21 cellular contexts compared by ENCODE assay signal in the genomic region with DNA sequence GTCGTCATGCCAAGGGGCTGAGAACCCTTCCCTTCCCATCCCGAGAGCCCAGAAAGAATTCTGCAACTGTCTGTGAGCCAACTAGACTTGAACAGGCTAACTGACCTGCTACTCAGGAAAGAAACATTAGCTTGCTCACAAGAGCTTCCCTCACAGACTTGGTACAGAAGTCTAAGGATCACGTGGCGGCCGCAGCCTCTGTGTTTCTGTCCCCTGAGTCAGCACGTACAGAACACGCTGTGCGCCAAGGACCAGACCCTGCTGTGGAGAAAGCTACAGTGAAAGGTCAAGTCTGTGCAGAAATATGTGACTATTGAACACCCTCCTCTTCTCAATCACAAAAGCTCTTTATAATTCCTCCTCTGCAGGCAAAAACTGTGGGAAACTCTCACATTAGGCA.
DNase-seq lines count a peak whose midpoint lies in the region; ATAC-seq, FAIRE-seq and TF ChIP-seq lines count a peak whose summit lies in the region.
"Had no signal": no experiment of that assay in that cellular context is flagged by ENCODE, and none has a peak within 500 bp of the region (broad histone marks: within the 10 kb centered on the region; RNA-seq: fewer than 3 reads in every experiment).

No MANE protein-coding gene starts in this region.

- no peak overlapping the region for H4K5ac ChIP-seq in H1 (ENCODE audit: insufficient read length, low read depth, low read length)

- H3K4me1 ChIP-seq in H1 (replicated peaks in 1 of 4; ENCODE audit: control insufficient read depth in 3 of 4, insufficient read depth in 4 of 4, low read length in 3 of 4), result peaks cover 3 to 21% (median 20%) of the 10 kb centered on the region in 4 experiments
- peaks cover 23 to 27% of the 10 kb centered on the region in 2 donors for H3K4me1 ChIP-seq in gastrocnemius medialis
- H3K4me1 ChIP-seq: Caco-2, prostate gland had no signal

- H3K4me3 ChIP-seq in H1 (ENCODE audit: extremely low read depth in 1 of 4, insufficient read depth in 2 of 4, low read depth in 3 of 4, low read length in 4 of 4) (no peak overlapping the region), gastrocnemius medialis (peak overlapping the region in 1 of 4 donors; percentile 14)
- H3K4me3 ChIP-seq: left lung, prostate gland had no signal

- H3K23ac ChIP-seq in H1 (ENCODE audit: insufficient read length), result no peak overlapping the region

- no peak overlapping the region for H3K27ac ChIP-seq in H1 (ENCODE audit: low read depth, low read length)
- peak overlapping the region; percentile 97 for H3K27ac ChIP-seq in layer of hippocampus (ENCODE audit: low read depth, low read length)
- peak overlapping the region; percentile 9 to 76 (median 52) for H3K27ac ChIP-seq in gastrocnemius medialis
- H3K27ac ChIP-seq: left lung, prostate gland had no signal

- intact Hi-C loops in gastrocnemius medialis (cut with DNase I; ENCODE audit: low total_unique reads), result loop anchor here (5.0 to 10.0 kb wide), 2 partner anchors 84 to 142 kb away; no protein-coding TSS in a partner anchor

- no peak overlapping the region for H3K4ac ChIP-seq in H1 (replicated peaks; ENCODE audit: insufficient read length, low read depth, low read length)

- H3K56ac ChIP-seq in H1 (replicated peaks; ENCODE audit: insufficient read length, low read depth, low read length), result no peak overlapping the region

- H3K79me1 ChIP-seq in H1 (ENCODE audit: low read depth, low read length), result no peaks in the 10 kb centered on the region

- H3K18ac ChIP-seq in H1 (ENCODE audit: extremely low read depth, low read length), result peak overlapping the region; percentile 40; the same call in 1 of the 2 replicates

- no peak for FAIRE-seq in H1 (lab: Jason Lieb, UNC)

- CTCF ChIA-PET in H1 (lab: Charles Lee; ENCODE audit: partially characterized antibody), result interaction anchor here (0.7 to 1.7 kb wide), 2 partner anchors 17 to 100 kb away, joined by 4 read pairs; no protein-coding TSS in a partner anchor

- no peaks in the 10 kb centered on the region for H3K9me3 ChIP-seq in H1 (ENCODE audit: insufficient read depth in 2 of 2, low read depth in 1 of 2, low read length in 1 of 2)
- no peaks in the 10 kb centered on the region for H3K9me3 ChIP-seq in gastrocnemius medialis
- H3K9me3 ChIP-seq: Caco-2, left lung, prostate gland had no signal

- DNase-seq in amygdala (lab: John Stamatoyannopoulos, UW), result peak in 47 of 56 donors; percentile 17 to 83 (median 62)
- no peak for DNase-seq in H1 (ENCODE audit: low read depth in 1 of 2, low spot score in 2 of 2)
- DNase-seq in gastrocnemius medialis, result peak; percentile 67
- no peak for DNase-seq in ACHN
- DNase-seq in activated CD4-positive, CD25-positive, alpha-beta regulatory T cell treated with anti-CD3 and anti-CD28 coated beads, Interleukin-2, amount 50 U/mL, for 72 hours, result no peak
- DNase-seq in NCI-H2107 treated with DMSO at 0.1 percent for 48 hours (lab: John Stamatoyannopoulos, UW; ENCODE audit: unreplicated experiment), result no peak
- DNase-seq: activated CD4-positive, alpha-beta T cell treated with anti-CD3 and anti-CD28 coated beads, Interleukin-2, amount 50 U/mL, for 4 hours; activated naive CD4-positive, alpha-beta T cell treated with Interleukin-2 at 50 U/mL for 16 hours; activated T-cell treated with anti-CD3 and anti-CD28 coated beads for 4 hours; Caco-2; effector CD4-positive, alpha-beta T cell; EL; left lung; MM.1S; NCI-H1694; stimulated activated CD4-positive, alpha-beta T cell treated with anti-CD3 and anti-CD28 coated beads, Interleukin-15, amount 100 ng/mL, for 24 hours; stimulated activated naive CD4-positive, alpha-beta T cell; T-cell had no signal

- H4K8ac ChIP-seq in H1 (ENCODE audit: extremely low read depth, insufficient read depth, low read length), result no peak overlapping the region

- peaks cover 9% of the 10 kb centered on the region; the same call in 1 of the 2 replicates for H3K23me2 ChIP-seq in H1 (ENCODE audit: low read depth, low read length)

- H4K20me1 ChIP-seq in H1 (replicated peaks in 1 of 2; ENCODE audit: control insufficient read depth in 1 of 2, insufficient read depth in 2 of 2, low read length in 2 of 2), result no peaks in the 10 kb centered on the region

- POLR2A ChIA-PET in H1 (lab: Charles Lee; ENCODE audit: partially characterized antibody), result no interaction called here

- TF ChIP-seq CTCF in H1 (IDR thresholded peaks at IDR 0.05; ENCODE audit: control extremely low read depth in 1 of 3, insufficient read depth in 1 of 3, low read depth in 1 of 3, low read length in 3 of 3), result no peak
- TF ChIP-seq CTCF in gastrocnemius medialis (IDR thresholded peaks at IDR 0.05 in 4 of 5, conservative IDR thresholded peaks at IDR 0.05 in 1 of 5), result no peak

- no peak overlapping the region for H2BK20ac ChIP-seq in H1 (ENCODE audit: low read length)

- ATAC-seq in gastrocnemius medialis (peak; percentile 79 to 93), GM21723 (IDR thresholded peaks at IDR 0.05; ENCODE audit: unreplicated experiment) (no peak)
- ATAC-seq: left lung, T-cell had no signal

- H2BK120ac ChIP-seq in H1 (replicated peaks; ENCODE audit: low read depth, low read length), result no peak overlapping the region

- TF ChIP-seq EP300 in H1 (IDR thresholded peaks at IDR 0.05; ENCODE audit: borderline replicate concordance in 1 of 2, low read depth in 2 of 2, low read length in 2 of 2), result no peak

- no peak overlapping the region for H2AFZ ChIP-seq in H1 (ENCODE audit: low read length)

- 0 out of 2 replicates have a peak overlapping the region, but pooled peaks have one; percentile 19 for H2BK15ac ChIP-seq in H1 (ENCODE audit: low read length)

- no peak overlapping the region for H3K9ac ChIP-seq in H1 (replicated peaks in 1 of 4; ENCODE audit: extremely low read depth in 1 of 4, low read depth in 3 of 4, low read length in 3 of 4)

- H2AK5ac ChIP-seq in H1 (ENCODE audit: low read depth, low read length), result no peak overlapping the region

- no peak overlapping the region for H3K14ac ChIP-seq in H1 (ENCODE audit: insufficient read length)

- H3K36me3 ChIP-seq in H1 (ENCODE audit: control insufficient read depth in 2 of 4, insufficient read depth in 4 of 4, low read length in 3 of 4) (no peaks in the 10 kb centered on the region), gastrocnemius medialis (no peaks in the 10 kb centered on the region)
- H3K36me3 ChIP-seq: left lung, prostate gland had no signal

- peak overlapping the region; percentile 44; the same call in 1 of the 2 replicates for H2BK12ac ChIP-seq in H1 (ENCODE audit: low read depth, low read length)

- TF ChIP-seq RAD21 in H1 (IDR thresholded peaks at IDR 0.05 in 1 of 2, conservative IDR thresholded peaks at IDR 0.05 in 1 of 2; ENCODE audit: low read depth in 2 of 2, low read length in 2 of 2), result no peak

- in situ Hi-C loops in gastrocnemius medialis (cut with MboI; ENCODE audit: low sequenced_read_pairs in 4 of 4), result no loop called here
- in situ Hi-C loops in ACHN (cut with HindIII; ENCODE audit: low pct_ligation_motif_present, low pct_unique_long_range_greater_than_20kb, low sequenced_read_pairs), result no loop called here

- no peak for TF ChIP-seq POLR2A in H1 (IDR thresholded peaks at IDR 0.05; ENCODE audit: control extremely low read depth in 1 of 2, low read depth in 2 of 2, low read length in 2 of 2)
- TF ChIP-seq POLR2A in gastrocnemius medialis (IDR thresholded peaks at IDR 0.05), result no peak

- H4K91ac ChIP-seq in H1 (replicated peaks; ENCODE audit: insufficient read length, low read length), result no peak overlapping the region

- H3K79me2 ChIP-seq in H1 (ENCODE audit: control insufficient read depth in 1 of 2, insufficient read depth in 2 of 2, low read length in 2 of 2), result no peaks in the 10 kb centered on the region

- no peak overlapping the region for H2BK5ac ChIP-seq in H1 (ENCODE audit: low read depth, low read length)

- H3K27me3 ChIP-seq in H1 (replicated peaks in 1 of 4; ENCODE audit: control insufficient read depth in 3 of 4, extremely low read depth in 1 of 4, insufficient read depth in 3 of 4, low read length in 3 of 4), result peaks cover 7 to 11% (median 11%) of the 10 kb centered on the region in 4 experiments
- no peaks in the 10 kb centered on the region for H3K27me3 ChIP-seq in layer of hippocampus (ENCODE audit: control insufficient read depth, insufficient read depth, low read length)
- H3K27me3 ChIP-seq in gastrocnemius medialis, result no peaks in the 10 kb centered on the region
- H3K27me3 ChIP-seq: left lung had no signal

- H3K4me2 ChIP-seq in H1 (ENCODE audit: insufficient read depth in 1 of 2, low read depth in 2 of 2, low read length in 2 of 2), result no peak overlapping the region

- WGBS in H1 (ENCODE audit: extremely low coverage in 1 of 2, insufficient coverage in 1 of 2, insufficient read length in 1 of 2, insufficient replicate concordance in 2 of 2, low coverage in 1 of 2, low lambda C conversion rate in 2 of 2, missing lambda C conversion rate in 1 of 2), 2 experiments, result 87% methylated on average over 8 of the region's 8 CpGs; no CpG with 5 or more reads in 1 of the 2 experiments

TF ChIP-seq in H1, 55 proteins besides CTCF, POLR2A, EP300 and RAD21 (continues in another document):
- TF ChIP-seq SIX5 (IDR thresholded peaks at IDR 0.05; ENCODE audit: low read depth, low read length) (no peak), TCF12 (IDR thresholded peaks at IDR 0.05; ENCODE audit: low read depth, low read length) (no peak), RXRA (IDR thresholded peaks at IDR 0.05; ENCODE audit: insufficient read depth, low read depth, low read length) (no peak), CBX8 (IDR thresholded peaks at IDR 0.05; ENCODE audit: borderline replicate concordance, low read depth, low read length) (no peak), HDAC2 (IDR thresholded peaks at IDR 0.05; ENCODE audit: borderline replicate concordance in 1 of 2, low read depth in 2 of 2, low read length in 2 of 2) (no peak), BACH1 (IDR thresholded peaks at IDR 0.05; ENCODE audit: low read length) (no peak), RBBP5 (IDR thresholded peaks at IDR 0.05; ENCODE audit: borderline replicate concordance, low read depth, low read length) (no peak), YY1 (IDR thresholded peaks at IDR 0.05; ENCODE audit: low read depth, low read length) (no peak), BCL11A (IDR thresholded peaks at IDR 0.05; ENCODE audit: low read depth in 2 of 2, low read length in 2 of 2) (no peak), BRCA1 (IDR thresholded peaks at IDR 0.05; ENCODE audit: low read depth, low read length) (no peak), SP1 (IDR thresholded peaks at IDR 0.05; ENCODE audit: low read depth, low read length) (no peak), TEAD4 (IDR thresholded peaks at IDR 0.05; ENCODE audit: low read depth, low read length) (no peak), POLR2AphosphoS5 (IDR thresholded peaks at IDR 0.05; ENCODE audit: low read depth, low read length) (no peak), NRF1 (IDR thresholded peaks at IDR 0.05; ENCODE audit: low read depth, low read length) (no peak), KDM5A (IDR thresholded peaks at IDR 0.05; ENCODE audit: low read length) (no peak)
- TF ChIP-seq, protein P1, sequence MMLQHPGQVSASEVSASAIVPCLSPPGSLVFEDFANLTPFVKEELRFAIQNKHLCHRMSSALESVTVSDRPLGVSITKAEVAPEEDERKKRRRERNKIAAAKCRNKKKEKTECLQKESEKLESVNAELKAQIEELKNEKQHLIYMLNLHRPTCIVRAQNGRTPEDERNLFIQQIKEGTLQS (IDR thresholded peaks at IDR 0.05; ENCODE audit: insufficient read depth, low read depth, low read length), result no peak

Comparison
In these comparisons a context has a peak if more than half of its experiments do, and no peak if none do; other contexts are left out.
1. DNase-seq: peak in amygdala (47 of 56) and gastrocnemius medialis (2 of 2); none in H1 (0 of 2), ACHN (single experiment), activated CD4-positive, CD25-positive, alpha-beta regulatory T cell treated with anti-CD3 and anti-CD28 coated beads, Interleukin-2, amount 50 U/mL, for 72 hours (single experiment) and NCI-H2107 treated with DMSO at 0.1 percent for 48 hours (single experiment).